Comparison of ENCODE assay signal across 8 cellular contexts in the genomic region with DNA sequence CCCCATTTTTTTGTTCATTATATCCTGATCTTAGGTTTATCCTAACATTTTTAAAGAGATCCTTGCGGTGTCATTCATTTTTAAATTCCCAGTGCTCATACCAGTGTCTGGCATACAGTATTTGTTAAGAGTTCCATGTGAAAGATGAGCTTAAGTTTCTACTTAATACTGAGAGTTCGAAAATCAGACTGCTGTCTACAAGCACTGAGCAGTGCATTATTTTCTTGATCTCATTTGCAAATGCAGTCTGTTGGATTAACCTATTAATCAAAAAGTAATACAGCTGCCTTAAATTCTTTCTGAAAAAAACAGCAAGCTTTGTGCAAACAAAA. TPM values are rescaled to one million over a fixed set of nuclear protein-coding genes. Genes with fewer than 3 reads are reported as not detected.
DNase-seq lines count a peak whose midpoint lies in the region; ATAC-seq and TF ChIP-seq lines count a peak whose summit lies in the region.

No MANE protein-coding gene starts in this region.

- H3K27ac ChIP-seq in 22Rv1 (peak overlapping the region; percentile 90), adrenal gland (peak overlapping the region in 3 of 5 donors; percentile 78 to 83 (median 83)), tibial nerve (peak overlapping the region; percentile 43 to 91 (median 84))

- H3K36me3 ChIP-seq in adrenal gland (replicated peaks in 1 of 2) (peaks cover 0 to 1% of the 10 kb centered on the region in 2 donors), tibial nerve (peaks cover 0 to 9% (median 0%) of the 10 kb centered on the region in 3 donors)

- no peak for DNase-seq in adrenal gland
- no peak for DNase-seq in left lobe of liver (ENCODE audit: low spot score)
- no peak for DNase-seq in tibial nerve (ENCODE audit: low spot score in 2 of 2)
- no peak for DNase-seq in OCI-M1 (lab: John Stamatoyannopoulos, UW)
- no peak for DNase-seq in ureter (ENCODE audit: low spot score)

- TF ChIP-seq CTCF in 22Rv1 (IDR thresholded peaks at IDR 0.05): no peak
- no peak for TF ChIP-seq CTCF in adrenal gland (IDR thresholded peaks at IDR 0.05)
- TF ChIP-seq CTCF in tibial nerve (IDR thresholded peaks at IDR 0.05): no peak

- no peak for TF ChIP-seq POLR2A in adrenal gland (IDR thresholded peaks at IDR 0.05)
- no peak for TF ChIP-seq POLR2A in tibial nerve (IDR thresholded peaks at IDR 0.05)

- peaks cover 0 to 6% of the 10 kb centered on the region in 2 donors for H3K4me1 ChIP-seq in adrenal gland (replicated peaks in 1 of 2)
- H3K4me1 ChIP-seq in tibial nerve: peaks cover 0 to 19% (median 0%) of the 10 kb centered on the region in 4 donors

- TF ChIP-seq EP300 in tibial nerve (IDR thresholded peaks at IDR 0.05): no peak

- intact Hi-C loops in adrenal gland (cut with DNase I): no loop called here

- H3K27me3 ChIP-seq in adrenal gland (no peaks in the 10 kb centered on the region), tibial nerve (no peaks in the 10 kb centered on the region)

- H3K9me3 ChIP-seq in adrenal gland (replicated peaks in 1 of 3): no peaks in the 10 kb centered on the region
- no peaks in the 10 kb centered on the region for H3K9me3 ChIP-seq in tibial nerve

- ATAC-seq in GM19025 (IDR thresholded peaks at IDR 0.05; ENCODE audit: low read depth, unreplicated experiment) (peak; percentile 7), HG03196 (IDR thresholded peaks at IDR 0.05; ENCODE audit: unreplicated experiment) (peak; percentile 22), left lobe of liver (peak; percentile 41)

- H3K4me3 ChIP-seq in adrenal gland (peak overlapping the region in 2 of 4 donors; percentile 71 to 90), tibial nerve (peak overlapping the region; percentile 56 to 79 (median 70))

- 17 to 24% (median 19%) methylated on average over 2 of the region's 2 CpGs for WGBS in adrenal gland, 4 donors
- 12 to 25% methylated on average over 2 of the region's 2 CpGs for WGBS in tibial nerve, 2 donors

RNA-seq across cellular contexts. Expression of a gene that starts 0.7 kb away (rescaled TPM):
- total RNA-seq in adrenal gland (10 to 100 TPM in 2 of 8 donors, 1 to 10 TPM in 6; 2.9 to 12.0 (median 9.0) TPM), left lobe of liver (7.5 TPM), tibial nerve (1 to 10 TPM in 3 of 4 donors, under 1 TPM in 1; 0.98 to 6.6 (median 2.1) TPM), ureter (10.9 TPM)
- polyA plus RNA-seq in adrenal gland: 10 to 100 TPM; 18.8 to 25.8 (median 20.5) TPM

RNA-seq across cellular contexts. Expression of a gene that starts 31.8 kb away (rescaled TPM):
- 100 to 1,000 TPM in 2 of 8 donors, 10 to 100 TPM in 6; 25.6 to 160 (median 82.1) TPM for total RNA-seq in adrenal gland
- polyA plus RNA-seq in adrenal gland: 100 to 1,000 TPM in 1 of 3 donors, 10 to 100 TPM in 2; 73.5 to 161 (median 95.5) TPM
- 34.4 TPM for total RNA-seq in left lobe of liver
- 100 to 1,000 TPM; 143 to 193 (median 165) TPM for total RNA-seq in tibial nerve
- 133 TPM for total RNA-seq in ureter

RNA-seq across cellular contexts. Expression of a gene that starts 43.9 kb away (rescaled TPM):
- total RNA-seq in adrenal gland: 1 to 10 TPM in 2 of 8 donors, under 1 TPM in 3, not detected in 3; 0.32 to 3.6 (median 0.94) TPM
- polyA plus RNA-seq in adrenal gland: 1 to 10 TPM; 2.0 to 4.5 (median 3.1) TPM
- 0.03 TPM for total RNA-seq in left lobe of liver
- 1 to 10 TPM in 1 of 4 donors, under 1 TPM in 3; under 0.01 to 2.4 (median 0.44) TPM for total RNA-seq in tibial nerve
- 2.7 TPM for total RNA-seq in ureter
